Comparison of ENCODE assay signal across 1 cellular context in the genomic region with DNA sequence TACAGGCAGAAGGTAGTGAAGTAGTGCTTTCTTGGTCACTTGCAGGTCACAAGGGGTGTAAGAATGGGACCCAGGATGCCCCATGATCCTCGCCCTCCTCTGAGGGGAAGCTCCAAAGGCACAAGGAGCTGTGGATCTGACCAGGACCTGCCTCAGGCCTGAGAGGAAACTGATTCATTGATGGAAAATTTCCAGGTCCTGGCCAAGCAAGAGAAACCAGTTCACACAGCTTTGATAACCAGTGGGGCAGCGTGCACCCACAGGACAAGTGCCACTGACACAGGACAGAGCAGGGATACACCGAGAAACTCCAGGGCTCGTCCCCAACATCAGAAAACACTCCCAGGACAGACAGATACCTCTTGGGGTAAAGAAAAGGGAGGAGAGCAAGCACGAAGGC.
TF ChIP-seq lines count a peak whose summit lies in the region.

No MANE protein-coding gene starts in this region.

TF ChIP-seq in H1, 55 proteins besides CTCF, POLR2A, EP300 and RAD21:
- no peak for TF ChIP-seq NRF1 (IDR thresholded peaks at IDR 0.05; ENCODE audit: low read depth, low read length)
- TF ChIP-seq SIX5 (IDR thresholded peaks at IDR 0.05; ENCODE audit: low read depth, low read length): no peak
- TF ChIP-seq JUN (IDR thresholded peaks at IDR 0.05; ENCODE audit: low read depth, low read length): no peak
- no peak for TF ChIP-seq ZNF274 (IDR thresholded peaks at IDR 0.05; ENCODE audit: borderline replicate concordance, extremely low read depth, low read length)
- TF ChIP-seq MAFK (IDR thresholded peaks at IDR 0.05; ENCODE audit: low read depth, low read length): no peak
- no peak for TF ChIP-seq NANOG (IDR thresholded peaks at IDR 0.05; ENCODE audit: insufficient read depth, low read depth, low read length, poor library complexity, severe bottlenecking)
- TF ChIP-seq, protein P1, sequence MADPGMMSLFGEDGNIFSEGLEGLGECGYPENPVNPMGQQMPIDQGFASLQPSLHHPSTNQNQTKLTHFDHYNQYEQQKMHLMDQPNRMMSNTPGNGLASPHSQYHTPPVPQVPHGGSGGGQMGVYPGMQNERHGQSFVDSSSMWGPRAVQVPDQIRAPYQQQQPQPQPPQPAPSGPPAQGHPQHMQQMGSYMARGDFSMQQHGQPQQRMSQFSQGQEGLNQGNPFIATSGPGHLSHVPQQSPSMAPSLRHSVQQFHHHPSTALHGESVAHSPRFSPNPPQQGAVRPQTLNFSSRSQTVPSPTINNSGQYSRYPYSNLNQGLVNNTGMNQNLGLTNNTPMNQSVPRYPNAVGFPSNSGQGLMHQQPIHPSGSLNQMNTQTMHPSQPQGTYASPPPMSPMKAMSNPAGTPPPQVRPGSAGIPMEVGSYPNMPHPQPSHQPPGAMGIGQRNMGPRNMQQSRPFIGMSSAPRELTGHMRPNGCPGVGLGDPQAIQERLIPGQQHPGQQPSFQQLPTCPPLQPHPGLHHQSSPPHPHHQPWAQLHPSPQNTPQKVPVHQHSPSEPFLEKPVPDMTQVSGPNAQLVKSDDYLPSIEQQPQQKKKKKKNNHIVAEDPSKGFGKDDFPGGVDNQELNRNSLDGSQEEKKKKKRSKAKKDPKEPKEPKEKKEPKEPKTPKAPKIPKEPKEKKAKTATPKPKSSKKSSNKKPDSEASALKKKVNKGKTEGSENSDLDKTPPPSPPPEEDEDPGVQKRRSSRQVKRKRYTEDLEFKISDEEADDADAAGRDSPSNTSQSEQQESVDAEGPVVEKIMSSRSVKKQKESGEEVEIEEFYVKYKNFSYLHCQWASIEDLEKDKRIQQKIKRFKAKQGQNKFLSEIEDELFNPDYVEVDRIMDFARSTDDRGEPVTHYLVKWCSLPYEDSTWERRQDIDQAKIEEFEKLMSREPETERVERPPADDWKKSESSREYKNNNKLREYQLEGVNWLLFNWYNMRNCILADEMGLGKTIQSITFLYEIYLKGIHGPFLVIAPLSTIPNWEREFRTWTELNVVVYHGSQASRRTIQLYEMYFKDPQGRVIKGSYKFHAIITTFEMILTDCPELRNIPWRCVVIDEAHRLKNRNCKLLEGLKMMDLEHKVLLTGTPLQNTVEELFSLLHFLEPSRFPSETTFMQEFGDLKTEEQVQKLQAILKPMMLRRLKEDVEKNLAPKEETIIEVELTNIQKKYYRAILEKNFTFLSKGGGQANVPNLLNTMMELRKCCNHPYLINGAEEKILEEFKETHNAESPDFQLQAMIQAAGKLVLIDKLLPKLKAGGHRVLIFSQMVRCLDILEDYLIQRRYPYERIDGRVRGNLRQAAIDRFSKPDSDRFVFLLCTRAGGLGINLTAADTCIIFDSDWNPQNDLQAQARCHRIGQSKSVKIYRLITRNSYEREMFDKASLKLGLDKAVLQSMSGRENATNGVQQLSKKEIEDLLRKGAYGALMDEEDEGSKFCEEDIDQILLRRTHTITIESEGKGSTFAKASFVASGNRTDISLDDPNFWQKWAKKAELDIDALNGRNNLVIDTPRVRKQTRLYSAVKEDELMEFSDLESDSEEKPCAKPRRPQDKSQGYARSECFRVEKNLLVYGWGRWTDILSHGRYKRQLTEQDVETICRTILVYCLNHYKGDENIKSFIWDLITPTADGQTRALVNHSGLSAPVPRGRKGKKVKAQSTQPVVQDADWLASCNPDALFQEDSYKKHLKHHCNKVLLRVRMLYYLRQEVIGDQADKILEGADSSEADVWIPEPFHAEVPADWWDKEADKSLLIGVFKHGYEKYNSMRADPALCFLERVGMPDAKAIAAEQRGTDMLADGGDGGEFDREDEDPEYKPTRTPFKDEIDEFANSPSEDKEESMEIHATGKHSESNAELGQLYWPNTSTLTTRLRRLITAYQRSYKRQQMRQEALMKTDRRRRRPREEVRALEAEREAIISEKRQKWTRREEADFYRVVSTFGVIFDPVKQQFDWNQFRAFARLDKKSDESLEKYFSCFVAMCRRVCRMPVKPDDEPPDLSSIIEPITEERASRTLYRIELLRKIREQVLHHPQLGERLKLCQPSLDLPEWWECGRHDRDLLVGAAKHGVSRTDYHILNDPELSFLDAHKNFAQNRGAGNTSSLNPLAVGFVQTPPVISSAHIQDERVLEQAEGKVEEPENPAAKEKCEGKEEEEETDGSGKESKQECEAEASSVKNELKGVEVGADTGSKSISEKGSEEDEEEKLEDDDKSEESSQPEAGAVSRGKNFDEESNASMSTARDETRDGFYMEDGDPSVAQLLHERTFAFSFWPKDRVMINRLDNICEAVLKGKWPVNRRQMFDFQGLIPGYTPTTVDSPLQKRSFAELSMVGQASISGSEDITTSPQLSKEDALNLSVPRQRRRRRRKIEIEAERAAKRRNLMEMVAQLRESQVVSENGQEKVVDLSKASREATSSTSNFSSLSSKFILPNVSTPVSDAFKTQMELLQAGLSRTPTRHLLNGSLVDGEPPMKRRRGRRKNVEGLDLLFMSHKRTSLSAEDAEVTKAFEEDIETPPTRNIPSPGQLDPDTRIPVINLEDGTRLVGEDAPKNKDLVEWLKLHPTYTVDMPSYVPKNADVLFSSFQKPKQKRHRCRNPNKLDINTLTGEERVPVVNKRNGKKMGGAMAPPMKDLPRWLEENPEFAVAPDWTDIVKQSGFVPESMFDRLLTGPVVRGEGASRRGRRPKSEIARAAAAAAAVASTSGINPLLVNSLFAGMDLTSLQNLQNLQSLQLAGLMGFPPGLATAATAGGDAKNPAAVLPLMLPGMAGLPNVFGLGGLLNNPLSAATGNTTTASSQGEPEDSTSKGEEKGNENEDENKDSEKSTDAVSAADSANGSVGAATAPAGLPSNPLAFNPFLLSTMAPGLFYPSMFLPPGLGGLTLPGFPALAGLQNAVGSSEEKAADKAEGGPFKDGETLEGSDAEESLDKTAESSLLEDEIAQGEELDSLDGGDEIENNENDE (IDR thresholded peaks at IDR 0.05; ENCODE audit: insufficient replicate concordance, low read length): no peak
- TF ChIP-seq PHF8 (conservative IDR thresholded peaks at IDR 0.05; ENCODE audit: low read depth, low read length): no peak
